In the genomic region with DNA sequence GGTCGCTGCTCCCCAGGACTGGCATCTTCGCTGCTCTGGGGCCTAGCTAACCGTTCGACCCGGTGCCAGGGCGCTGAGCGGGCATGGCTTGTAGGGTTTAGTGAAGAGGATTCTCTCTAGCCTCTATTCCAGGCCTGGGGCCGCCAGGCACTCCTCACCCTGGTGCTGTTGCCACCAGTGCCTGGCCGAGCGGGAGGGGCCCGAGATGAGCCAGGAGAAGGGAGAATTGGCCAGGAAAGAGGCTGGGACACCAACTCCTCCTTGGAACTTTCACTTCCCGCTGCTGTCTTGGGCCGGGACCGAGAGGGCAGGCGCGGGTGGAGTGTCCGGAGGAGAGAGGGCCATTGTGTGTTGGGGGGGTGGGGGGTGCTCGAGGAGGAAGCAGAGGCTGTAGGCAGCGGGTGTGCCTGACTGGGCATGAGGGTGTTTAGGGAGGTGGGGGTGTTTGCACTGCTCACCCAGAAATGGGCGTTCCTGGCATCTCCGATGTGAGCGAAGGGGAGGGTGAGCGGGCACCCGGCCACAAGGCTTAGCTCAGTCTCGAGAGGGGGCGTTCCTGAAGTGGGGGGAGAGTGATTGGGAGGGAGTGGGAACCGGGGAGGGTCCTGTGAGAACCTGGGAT, we compare ENCODE assay signal across 9 cellular contexts. TPM values are rescaled to one million over a fixed set of nuclear protein-coding genes. Genes with fewer than 3 reads are reported as not detected.
A peak's percentile ranks its signal among the peaks of the same experiment; 100 is the strongest.
DNase-seq lines count a peak whose midpoint lies in the region; ATAC-seq and TF ChIP-seq lines count a peak whose summit lies in the region.
"Had no signal": no experiment of that assay in that cellular context is flagged by ENCODE, and none has a peak within 500 bp of the region (broad histone marks: within the 10 kb centered on the region; RNA-seq: fewer than 3 reads in every experiment).

No MANE protein-coding gene starts in this region.

- WGBS in gastroesophageal sphincter (ENCODE audit: low coverage in 1 of 2), 2 donors: 0 to 4% methylated on average over 5 to 6 of the region's 27 CpGs

- CTCF ChIA-PET in activated naive CD4-positive, alpha-beta T cell treated with anti-CD3 and anti-CD28 coated beads for 36 hours (lab: Charles Lee): interaction anchor here (0.9 to 11.4 kb wide), 12 partner anchors 11 to 442 kb away, joined by 3 to 197 read pairs (median 3); a partner anchor contains a TSS

- H3K27ac ChIP-seq in gastroesophageal sphincter (peak overlapping the region; percentile 69 to 96 (median 90)), neutrophil (peak overlapping the region; percentile 88)

- no peaks in the 10 kb centered on the region for H3K27me3 ChIP-seq in gastroesophageal sphincter
- no peaks in the 10 kb centered on the region for H3K27me3 ChIP-seq in neutrophil

- H3K36me3 Mint-ChIP-seq in activated naive CD4-positive, alpha-beta T cell treated with anti-CD3 and anti-CD28 coated beads for 36 hours (ENCODE audit: low read depth): peaks cover 4% of the 10 kb centered on the region

- H3K9me3 ChIP-seq in gastroesophageal sphincter (no peaks in the 10 kb centered on the region), neutrophil (no peaks in the 10 kb centered on the region)

- intact Hi-C loops in activated naive CD4-positive, alpha-beta T cell treated with anti-CD3 and anti-CD28 coated beads for 36 hours (cut with micrococcal nuclease): loop anchor here (1.0 to 2.0 kb wide), 5 partner anchors 9 to 97 kb away; no protein-coding TSS in a partner anchor

- no peaks in the 10 kb centered on the region for H3K9me3 Mint-ChIP-seq in activated naive CD4-positive, alpha-beta T cell treated with anti-CD3 and anti-CD28 coated beads for 36 hours

- DNase-seq in D341Med (ENCODE audit: low spot score) (peak; percentile 73), RKO (ENCODE audit: low spot score) (peak; percentile 74)
- DNase-seq in activated naive CD4-positive, alpha-beta T cell treated with anti-CD3 and anti-CD28 coated beads for 36 hours: peak; percentile 53

- H3K4me3 Mint-ChIP-seq in activated naive CD4-positive, alpha-beta T cell treated with anti-CD3 and anti-CD28 coated beads for 36 hours: peak overlapping the region; percentile 83

- no peak overlapping the region for H3K27ac Mint-ChIP-seq in activated naive CD4-positive, alpha-beta T cell treated with anti-CD3 and anti-CD28 coated beads for 36 hours

- peak in 1 of 4 experiments; percentile 1 for TF ChIP-seq CTCF in gastroesophageal sphincter (IDR thresholded peaks at IDR 0.05)
- TF ChIP-seq CTCF in neutrophil (IDR thresholded peaks at IDR 0.05): peak; percentile 5

- H3K4me1 Mint-ChIP-seq in activated naive CD4-positive, alpha-beta T cell treated with anti-CD3 and anti-CD28 coated beads for 36 hours (ENCODE audit: low read depth): peaks cover 23% of the 10 kb centered on the region

- H3K4me3 ChIP-seq in gastroesophageal sphincter (peak overlapping the region; percentile 62 to 65), neutrophil (ENCODE audit: low read depth in 1 of 2, low read length in 1 of 2) (peak overlapping the region; percentile 87 to 92)

- H3K4me1 ChIP-seq in gastroesophageal sphincter (peaks cover 0 to 48% (median 17%) of the 10 kb centered on the region in 3 donors), neutrophil (ENCODE audit: control insufficient read depth in 1 of 2, insufficient read depth in 1 of 2, low read depth in 1 of 2, low read length in 1 of 2) (peaks cover 38 to 42% of the 10 kb centered on the region in 2 experiments)

- no peak for TF ChIP-seq POLR2A in gastroesophageal sphincter (IDR thresholded peaks at IDR 0.05)

- H3K27me3 Mint-ChIP-seq in activated naive CD4-positive, alpha-beta T cell treated with anti-CD3 and anti-CD28 coated beads for 36 hours (ENCODE audit: low read depth): no peaks in the 10 kb centered on the region

- peak; percentile 9 for ATAC-seq in HG02840 (IDR thresholded peaks at IDR 0.05; ENCODE audit: low FRiP score, unreplicated experiment)
- ATAC-seq in gastroesophageal sphincter: peak; percentile 45
- no peak for ATAC-seq in GM18858 (IDR thresholded peaks at IDR 0.05; ENCODE audit: unreplicated experiment)
- ATAC-seq in GM18502 (IDR thresholded peaks at IDR 0.05; ENCODE audit: poor library complexity, unreplicated experiment): no peak

- H3K36me3 ChIP-seq in gastroesophageal sphincter: peaks cover 0 to 35% of the 10 kb centered on the region in 2 donors
- H3K36me3 ChIP-seq in neutrophil: peaks cover 25% of the 10 kb centered on the region

- no peak for TF ChIP-seq EP300 in gastroesophageal sphincter (IDR thresholded peaks at IDR 0.05)

RNA-seq across cellular contexts. Expression of a gene that starts 0.8 kb away (rescaled TPM):
- total RNA-seq in activated naive CD4-positive, alpha-beta T cell treated with anti-CD3 and anti-CD28 coated beads for 36 hours: 10 to 100 TPM; 53.8 to 55.8 TPM
- total RNA-seq in gastroesophageal sphincter: 100 to 1,000 TPM in 2 of 4 donors, 10 to 100 TPM in 2; 65.4 to 115 (median 100.0) TPM

RNA-seq across cellular contexts. Expression of a gene that starts 11.7 kb away (rescaled TPM):
- 1 to 10 TPM; 3.3 to 4.5 TPM for total RNA-seq in activated naive CD4-positive, alpha-beta T cell treated with anti-CD3 and anti-CD28 coated beads for 36 hours
- 1 to 10 TPM in 3 of 4 donors, under 1 TPM in 1; 0.81 to 5.8 (median 2.3) TPM for total RNA-seq in gastroesophageal sphincter

RNA-seq across cellular contexts. Expression of a gene that starts 18.3 kb away (rescaled TPM):
- total RNA-seq in activated naive CD4-positive, alpha-beta T cell treated with anti-CD3 and anti-CD28 coated beads for 36 hours: not detected
- not detected for total RNA-seq in gastroesophageal sphincter
- total RNA-seq: activated CD8-positive, alpha-beta memory T cell treated with anti-CD3 and anti-CD28 coated beads for 36 hours had no signal

RNA-seq across cellular contexts. Expression of a gene that starts 18.3 kb away (rescaled TPM):
- total RNA-seq in activated naive CD4-positive, alpha-beta T cell treated with anti-CD3 and anti-CD28 coated beads for 36 hours: 1 to 10 TPM; 1.1 to 1.5 TPM
- total RNA-seq in gastroesophageal sphincter: under 1 TPM in 2 of 4 donors, not detected in 2; 0.35 to 0.54 TPM

RNA-seq across cellular contexts. Expression of a gene that starts 26.7 kb away (rescaled TPM):
- total RNA-seq in activated naive CD4-positive, alpha-beta T cell treated with anti-CD3 and anti-CD28 coated beads for 36 hours: 1 to 10 TPM; 1.3 to 2.5 TPM
- under 1 TPM in 2 of 4 donors, not detected in 2; 0.27 to 0.77 TPM for total RNA-seq in gastroesophageal sphincter

Comparison
In these comparisons a context has a peak if more than half of its experiments do, and no peak if none do; other contexts are left out.
1. ATAC-seq: peak in HG02840 (single experiment) and gastroesophageal sphincter (single experiment); none in GM18858 (single experiment) and GM18502 (single experiment).
2. Peak in every context shown above with its lines, with median percentiles within 50 percentile points of each other: DNase-seq.